ENCODE assay signal across 8 cellular contexts in the genomic region with DNA sequence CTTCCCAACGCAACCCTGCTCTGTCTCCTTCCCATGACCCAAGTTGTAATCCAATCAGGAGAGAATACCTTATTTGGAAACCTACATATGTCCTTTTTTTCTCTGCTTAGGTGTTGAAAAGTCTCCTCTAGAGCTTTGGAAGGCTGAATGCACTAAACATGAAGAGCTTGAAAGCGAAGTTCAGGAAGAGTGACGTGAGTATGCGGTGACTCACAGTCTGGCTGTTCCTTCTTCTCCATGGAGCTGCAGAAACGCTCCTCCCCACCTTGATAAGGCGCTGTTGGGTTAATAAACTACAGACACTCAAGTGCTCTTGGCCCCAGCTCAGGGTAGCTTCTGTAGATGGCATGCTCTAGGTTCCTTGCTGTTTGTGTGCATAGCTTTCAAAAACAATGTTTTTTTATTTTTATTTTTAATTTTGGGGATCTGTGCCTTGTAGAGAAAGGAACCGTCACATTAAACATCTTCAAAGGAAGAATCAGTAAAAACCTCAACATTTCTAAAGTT. TPM values are rescaled to one million over a fixed set of nuclear protein-coding genes. Genes with fewer than 3 reads are reported as not detected.
A peak's percentile ranks its signal among the peaks of the same experiment; 100 is the strongest.
DNase-seq lines count a peak whose midpoint lies in the region; ATAC-seq lines count a peak whose summit lies in the region.

No MANE protein-coding gene starts in this region.

- no peak overlapping the region for H3K9ac ChIP-seq in adipocyte (ENCODE audit: low read length)

- DNase-seq in HK-2 (ENCODE audit: unreplicated experiment) (peak; percentile 79), adipocyte (ENCODE audit: low read depth) (peak; percentile 91), hepatic stellate cell (ENCODE audit: low spot score) (peak; percentile 46), smooth muscle cell of the brain vasculature (ENCODE audit: low read depth, low spot score) (peak; percentile 88), KBM-7 (no peak), NCI-H2107 treated with DMSO at 0.1 percent for 48 hours (lab: John Stamatoyannopoulos, UW; ENCODE audit: unreplicated experiment) (no peak), SJCRH30 (no peak)

- H3K36me3 ChIP-seq in adipocyte (ENCODE audit: control insufficient read depth, insufficient read depth, low read length, severe bottlenecking) (no peaks in the 10 kb centered on the region), SJCRH30 (peaks cover 31% of the 10 kb centered on the region)

- H3K4me3 ChIP-seq in adipocyte (ENCODE audit: low read length) (peak overlapping the region; percentile 46), SJCRH30 (no peak overlapping the region)

- H3K9me3 ChIP-seq in adipocyte (ENCODE audit: control insufficient read depth, low read length) = no peaks in the 10 kb centered on the region
- H3K9me3 ChIP-seq in SJCRH30 (replicated peaks) = no peaks in the 10 kb centered on the region

- no peak for ATAC-seq in HG02885 (IDR thresholded peaks at IDR 0.05; ENCODE audit: poor library complexity, unreplicated experiment)

- peaks cover 44% of the 10 kb centered on the region for H3K4me1 ChIP-seq in adipocyte (ENCODE audit: control insufficient read depth, insufficient read depth, low read length)
- peaks cover 67% of the 10 kb centered on the region for H3K4me1 ChIP-seq in SJCRH30

- in situ Hi-C loops in KBM-7 (cut with MboI; ENCODE audit: low pct_unique_long_range_greater_than_20kb, low sequenced_read_pairs) = no loop called here

- H3K27ac ChIP-seq in SJCRH30 = no peak overlapping the region

- H3K27me3 ChIP-seq in adipocyte (replicated peaks; ENCODE audit: control insufficient read depth, insufficient read depth, low read length) = no peaks in the 10 kb centered on the region
- H3K27me3 ChIP-seq in SJCRH30 = no peaks in the 10 kb centered on the region

RNA-seq across cellular contexts. Expression of gene RAI14, which starts 30.7 kb away (rescaled TPM):
- 67.4 and 74.4 TPM in 2 replicates for total RNA-seq in SJCRH30 (2014; rRNA removed; shearing (Covaris generic))

Comparison
In these comparisons a context has a peak if more than half of its experiments do, and no peak if none do; other contexts are left out.
1. DNase-seq: peak in HK-2 (single experiment), adipocyte (single experiment), hepatic stellate cell (single experiment) and smooth muscle cell of the brain vasculature (single experiment); none in KBM-7 (single experiment), NCI-H2107 treated with DMSO at 0.1 percent for 48 hours (single experiment) and SJCRH30 (0 of 2).